35 cellular contexts compared by ENCODE assay signal in genomic region chr15:91578511-91578910, GRCh38.
"Had no signal": no experiment of that assay in that cellular context is flagged by ENCODE, and none has a peak within 500 bp of the region (broad histone marks: within the 10 kb centered on the region; RNA-seq: fewer than 3 reads in every experiment).

No MANE protein-coding gene starts in this region.

- ATAC-seq: activated CD8-positive, alpha-beta memory T cell treated with anti-CD3 and anti-CD28 coated beads, Interleukin-2, amount 10 ng/mL, durations not matched to agents 7 days and 5 days; PC-3 had no signal

- H3K9ac ChIP-seq: KMS-11 had no signal

- H3K9me3 Mint-ChIP-seq: activated CD4-positive, alpha-beta memory T cell treated with anti-CD3 and anti-CD28 coated beads, Interleukin-2, amount 10 ng/mL, durations not matched to agents 7 days and 5 days had no signal

- H3K27ac Mint-ChIP-seq: activated CD4-positive, alpha-beta memory T cell treated with anti-CD3 and anti-CD28 coated beads, Interleukin-2, amount 10 ng/mL, durations not matched to agents 7 days and 5 days; activated CD8-positive, alpha-beta memory T cell treated with anti-CD3 and anti-CD28 coated beads, Interleukin-2, amount 10 ng/mL, durations not matched to agents 7 days and 5 days; activated naive CD8-positive, alpha-beta T cell treated with anti-CD3 and anti-CD28 coated beads for 36 hours had no signal

- H3K36me3 Mint-ChIP-seq: activated CD8-positive, alpha-beta memory T cell treated with anti-CD3 and anti-CD28 coated beads, Interleukin-2, amount 10 ng/mL, durations not matched to agents 7 days and 5 days; activated naive CD8-positive, alpha-beta T cell treated with anti-CD3 and anti-CD28 coated beads for 36 hours had no signal

- H3K4me1 ChIP-seq: ascending aorta, Peyer's patch, SJCRH30 had no signal

- H3K36me3 ChIP-seq: ascending aorta, cardiac muscle cell, Peyer's patch, SJCRH30, WERI-Rb-1 had no signal

- H3K27ac ChIP-seq: ascending aorta, cardiac muscle cell, KMS-11, Peyer's patch, SJCRH30, SK-N-MC, WERI-Rb-1 had no signal

- H3K4me1 Mint-ChIP-seq: activated CD4-positive, alpha-beta memory T cell treated with anti-CD3 and anti-CD28 coated beads, Interleukin-2, amount 10 ng/mL, durations not matched to agents 7 days and 5 days; activated CD8-positive, alpha-beta memory T cell treated with anti-CD3 and anti-CD28 coated beads, Interleukin-2, amount 10 ng/mL, durations not matched to agents 7 days and 5 days; activated naive CD8-positive, alpha-beta T cell treated with anti-CD3 and anti-CD28 coated beads for 36 hours had no signal

- H3K27me3 ChIP-seq: ascending aorta, cardiac muscle cell, Peyer's patch, SJCRH30 had no signal

- H3K4me3 Mint-ChIP-seq: activated CD4-positive, alpha-beta memory T cell treated with anti-CD3 and anti-CD28 coated beads, Interleukin-2, amount 10 ng/mL, durations not matched to agents 7 days and 5 days; activated CD8-positive, alpha-beta memory T cell treated with anti-CD3 and anti-CD28 coated beads, Interleukin-2, amount 10 ng/mL, durations not matched to agents 7 days and 5 days; activated naive CD8-positive, alpha-beta T cell treated with anti-CD3 and anti-CD28 coated beads for 36 hours had no signal

- H3K4me2 ChIP-seq: KMS-11 had no signal

- H3K27me3 Mint-ChIP-seq: activated CD4-positive, alpha-beta memory T cell treated with anti-CD3 and anti-CD28 coated beads, Interleukin-2, amount 10 ng/mL, durations not matched to agents 7 days and 5 days had no signal

- H3K4me3 ChIP-seq: ascending aorta, cardiac muscle cell, Peyer's patch, SJCRH30, SK-N-MC had no signal

- DNase-seq: activated CD4-positive, alpha-beta memory T cell treated with anti-CD3 and anti-CD28 coated beads, Interleukin-2, amount 10 ng/mL, durations not matched to agents 7 days and 5 days; activated CD4-positive, alpha-beta T cell treated with anti-CD3 and anti-CD28 coated beads for 1 hour; activated CD4-positive, alpha-beta T cell treated with anti-CD3 and anti-CD28 coated beads for 48 hours; activated CD4-positive, CD25-positive, alpha-beta regulatory T cell; activated CD8-positive, alpha-beta memory T cell treated with anti-CD3 and anti-CD28 coated beads for 24 hours; activated CD8-positive, alpha-beta memory T cell treated with anti-CD3 and anti-CD28 coated beads, Interleukin-2, amount 10 ng/mL, durations not matched to agents 7 days and 5 days; activated CD8-positive, alpha-beta memory T cell treated with anti-CD3 and anti-CD28 coated beads, Interleukin-2, amount 50 U/mL, for 48 hours; activated effector memory CD4-positive, alpha-beta T cell treated with Interleukin-2 at 50 U/mL for 16 hours; activated naive CD4-positive, alpha-beta T cell treated with anti-CD3 and anti-CD28 coated beads, Interleukin-2, amount 50 U/mL, for 16 hours; activated naive CD8-positive, alpha-beta T cell treated with anti-CD3 and anti-CD28 coated beads for 36 hours; activated T-cell treated with anti-CD3 and anti-CD28 coated beads, Interleukin-2, amount 50 U/mL, for 48 hours; amygdala; MM.1S; MV-4-11; NCI-H1092; NCI-H1436 treated with DMSO at 0.1 percent for 48 hours; NCI-H1694 treated with DMSO at 0.1 percent for 48 hours; NCI-H2029 treated with DMSO at 0.1 percent for 48 hours; NCI-H2107; NCI-H2171; NCI-H510A; NCI-H526; NCI-H748 treated with DMSO at 0.1 percent for 48 hours; NK-92 treated with Interleukin-12 subunit alpha and Interleukin-12 subunit beta, amount 100 ng/mL, for 24 hours; PC-3; Peyer's patch; RPMI8226; SHP77; SJCRH30; T1000; WERI-Rb-1 had no signal

- H3K9me3 ChIP-seq: ascending aorta, Peyer's patch, SJCRH30 had no signal
